In genomic region chr15:64763021-64763420, GRCh38 we compare ENCODE assay signal across 25 cellular contexts. TPM values are rescaled to one million over a fixed set of nuclear protein-coding genes. Genes with fewer than 3 reads are reported as not detected.
DNase-seq lines count a peak whose midpoint lies in the region; ATAC-seq and TF ChIP-seq lines count a peak whose summit lies in the region.
"Had no signal": no experiment of that assay in that cellular context is flagged by ENCODE, and none has a peak within 500 bp of the region (broad histone marks: within the 10 kb centered on the region; RNA-seq: fewer than 3 reads in every experiment).

No MANE protein-coding gene starts in this region.

- H3K4me3 Mint-ChIP-seq in WTC11 (no peak overlapping the region), neural crest cell (no peak overlapping the region)
- H3K4me3 Mint-ChIP-seq in activated T-helper 1 cell treated with anti-CD3 and anti-CD28 coated beads, Interleukin-12 subunit alpha, Interleukin-12 subunit beta, Interleukin-2, Interleukin-4 antibody, amounts not matched to agents 30 ng/mL and 10 ng/mL and 1 ng/mL, durations not matched to agents 14 hours and 24 hours and 36 hours = no peak overlapping the region
- H3K4me3 Mint-ChIP-seq: brain; CD8-positive, alpha-beta memory T cell; memory B cell; T-helper 2 cell treated with Interferon-gamma antibody and Interleukin-4, amounts not matched to agents 5 μg/mL and 100 μg/mL, for 36 hours had no signal

- POLR2A ChIA-PET in WTC11 (lab: Charles Lee) = interaction anchor here (0.6 to 1.4 kb wide), 4 partner anchors 45 to 141 kb away, joined by 3 to 7 read pairs (median 3); partner anchors contain the start of gene PIF1

- H3K27me3 ChIP-seq in gastroesophageal sphincter (no peaks in the 10 kb centered on the region), tibial artery (no peaks in the 10 kb centered on the region)

- no peak overlapping the region for H3K4me3 ChIP-seq in gastroesophageal sphincter
- no peak overlapping the region for H3K4me3 ChIP-seq in tibial artery
- H3K4me3 ChIP-seq: thoracic aorta had no signal

- intact Hi-C loops in tibial artery (cut with DNase I; ENCODE audit: low total_unique reads) = no loop called here
- intact Hi-C loops in activated T-helper 1 cell treated with anti-CD3 and anti-CD28 coated beads, Interleukin-12 subunit alpha, Interleukin-12 subunit beta, Interleukin-2, Interleukin-4 antibody, amounts not matched to agents 30 ng/mL and 10 ng/mL and 1 ng/mL, durations not matched to agents 14 hours and 24 hours and 36 hours (cut with micrococcal nuclease) = no loop called here

- TF ChIP-seq POLR2A in gastroesophageal sphincter (IDR thresholded peaks at IDR 0.05) = no peak

- H3K4me1 ChIP-seq in gastroesophageal sphincter = peaks cover 0 to 89% (median 0%) of the 10 kb centered on the region in 3 donors
- H3K4me1 ChIP-seq in tibial artery = peaks cover 0 to 84% (median 10%) of the 10 kb centered on the region in 4 donors

- WGBS in gastroesophageal sphincter (ENCODE audit: low coverage in 1 of 2), 2 donors = 41 to 70% methylated on average over 4 to 8 of the region's 8 CpGs

- peak overlapping the region; percentile 80 for H3K27ac Mint-ChIP-seq in WTC11
- peak overlapping the region; percentile 12 for H3K27ac Mint-ChIP-seq in neural crest cell (ENCODE audit: unreplicated experiment)
- no peak overlapping the region for H3K27ac Mint-ChIP-seq in activated T-helper 1 cell treated with anti-CD3 and anti-CD28 coated beads, Interleukin-12 subunit alpha, Interleukin-12 subunit beta, Interleukin-2, Interleukin-4 antibody, amounts not matched to agents 30 ng/mL and 10 ng/mL and 1 ng/mL, durations not matched to agents 14 hours and 24 hours and 36 hours
- H3K27ac Mint-ChIP-seq: activated T-helper 2 cell treated with anti-CD3 and anti-CD28 coated beads, Interferon-gamma antibody, Interleukin-2, Interleukin-4, amounts not matched to agents 10 μg/mL and 5 μg/mL and 100 μg/mL, durations not matched to agents 14 hours and 24 hours and 36 hours; brain; memory B cell; T-helper 2 cell treated with Interferon-gamma antibody and Interleukin-4, amounts not matched to agents 5 μg/mL and 100 μg/mL, for 36 hours had no signal

- H3K27ac ChIP-seq in gastroesophageal sphincter (peak overlapping the region; percentile 57 to 85 (median 82)), tibial artery (peak overlapping the region; percentile 89 to 96)
- H3K27ac ChIP-seq: thoracic aorta had no signal

- CTCF ChIA-PET in WTC11 (lab: Charles Lee) = interaction anchor here (0.5 to 6.3 kb wide), 4 partner anchors 13 to 47 kb away, joined by 4 to 50 read pairs (median 6); no protein-coding TSS in a partner anchor

- TF ChIP-seq EP300 in gastroesophageal sphincter (IDR thresholded peaks at IDR 0.05) = no peak

- TF ChIP-seq CTCF in WTC11 (IDR thresholded peaks at IDR 0.05) (no peak), gastroesophageal sphincter (IDR thresholded peaks at IDR 0.05) (no peak), neural crest cell (conservative IDR thresholded peaks at IDR 0.05) (no peak), tibial artery (IDR thresholded peaks at IDR 0.05) (no peak)

- no peaks in the 10 kb centered on the region for H3K9me3 Mint-ChIP-seq in WTC11
- H3K9me3 Mint-ChIP-seq in neural crest cell = no peaks in the 10 kb centered on the region
- no peaks in the 10 kb centered on the region for H3K9me3 Mint-ChIP-seq in activated T-helper 1 cell treated with anti-CD3 and anti-CD28 coated beads, Interleukin-12 subunit alpha, Interleukin-12 subunit beta, Interleukin-2, Interleukin-4 antibody, amounts not matched to agents 30 ng/mL and 10 ng/mL and 1 ng/mL, durations not matched to agents 14 hours and 24 hours and 36 hours
- H3K9me3 Mint-ChIP-seq: activated T-helper 2 cell treated with anti-CD3 and anti-CD28 coated beads, Interferon-gamma antibody, Interleukin-2, Interleukin-4, amounts not matched to agents 10 μg/mL and 5 μg/mL and 100 μg/mL, durations not matched to agents 14 hours and 24 hours and 36 hours; brain; CD8-positive, alpha-beta memory T cell; memory B cell; T-helper 2 cell treated with Interferon-gamma antibody and Interleukin-4, amounts not matched to agents 5 μg/mL and 100 μg/mL, for 36 hours had no signal

- DNase-seq in WTC11 (ENCODE audit: low spot score) = no peak
- no peak for DNase-seq in neural crest cell (ENCODE audit: low read depth, low spot score)
- peak in 1 of 2 donors; percentile 81 for DNase-seq in tibial artery
- no peak for DNase-seq in activated T-helper 1 cell treated with anti-CD3 and anti-CD28 coated beads, Interleukin-12 subunit alpha, Interleukin-12 subunit beta, Interleukin-2, Interleukin-4 antibody, amounts not matched to agents 30 ng/mL and 10 ng/mL and 1 ng/mL, durations not matched to agents 14 hours and 24 hours and 36 hours (ENCODE audit: low spot score)
- DNase-seq: activated CD4-positive, alpha-beta T cell treated with anti-CD3 and anti-CD28 coated beads for 4 hours; activated naive CD4-positive, alpha-beta T cell treated with anti-CD3 and anti-CD28 coated beads, Interleukin-2, amount 50 U/mL, for 16 hours; CD8-positive, alpha-beta memory T cell; DMS 273 treated with DMSO at 0.1 percent for 48 hours; EL; NCI-H1436; NCI-H2081 treated with DMSO at 0.1 percent for 48 hours; NCI-H345; nucleus accumbens; stimulated activated CD4-positive, alpha-beta T cell treated with anti-CD3 and anti-CD28 coated beads, Interleukin-2, amount 100 ng/mL, for 24 hours; stimulated activated naive CD8-positive, alpha-beta T cell treated with anti-CD3 and anti-CD28 coated beads, Interleukin-15, Interleukin-2, amounts not matched to agents 100 U/mL and 50 U/mL, for 24 hours had no signal

- H3K36me3 ChIP-seq in gastroesophageal sphincter = no peaks in the 10 kb centered on the region
- no peaks in the 10 kb centered on the region for H3K36me3 ChIP-seq in tibial artery
- H3K36me3 ChIP-seq: thoracic aorta had no signal

- H3K27me3 Mint-ChIP-seq in WTC11 (ENCODE audit: low read depth) = no peaks in the 10 kb centered on the region
- no peaks in the 10 kb centered on the region for H3K27me3 Mint-ChIP-seq in neural crest cell (ENCODE audit: low read depth)
- peaks cover 1% of the 10 kb centered on the region for H3K27me3 Mint-ChIP-seq in activated T-helper 1 cell treated with anti-CD3 and anti-CD28 coated beads, Interleukin-12 subunit alpha, Interleukin-12 subunit beta, Interleukin-2, Interleukin-4 antibody, amounts not matched to agents 30 ng/mL and 10 ng/mL and 1 ng/mL, durations not matched to agents 14 hours and 24 hours and 36 hours (ENCODE audit: insufficient read depth)
- H3K27me3 Mint-ChIP-seq: memory B cell had no signal

- ATAC-seq in WTC11 (no peak), gastroesophageal sphincter (peak; percentile 64), HG03039 (IDR thresholded peaks at IDR 0.05; ENCODE audit: unreplicated experiment) (no peak), GM19324 (IDR thresholded peaks at IDR 0.05; ENCODE audit: low FRiP score, unreplicated experiment) (no peak)
- ATAC-seq: stimulated activated naive CD8-positive, alpha-beta T cell treated with anti-CD3 and anti-CD28 coated beads, Interleukin-15, Interleukin-2, amounts not matched to agents 100 U/mL and 50 U/mL, for 24 hours had no signal

- H3K9me3 ChIP-seq in gastroesophageal sphincter (no peaks in the 10 kb centered on the region), tibial artery (no peaks in the 10 kb centered on the region)
- H3K9me3 ChIP-seq: thoracic aorta had no signal

- H3K36me3 Mint-ChIP-seq in WTC11 (peaks cover 8% of the 10 kb centered on the region; the same call in 1 of the 2 replicates), neural crest cell (ENCODE audit: low read depth) (no peaks in the 10 kb centered on the region)
- H3K36me3 Mint-ChIP-seq in activated T-helper 1 cell treated with anti-CD3 and anti-CD28 coated beads, Interleukin-12 subunit alpha, Interleukin-12 subunit beta, Interleukin-2, Interleukin-4 antibody, amounts not matched to agents 30 ng/mL and 10 ng/mL and 1 ng/mL, durations not matched to agents 14 hours and 24 hours and 36 hours (ENCODE audit: low read depth) = no peaks in the 10 kb centered on the region
- H3K36me3 Mint-ChIP-seq: brain; CD8-positive, alpha-beta memory T cell; memory B cell had no signal

- peaks cover 71% of the 10 kb centered on the region for H3K4me1 Mint-ChIP-seq in WTC11
- H3K4me1 Mint-ChIP-seq in neural crest cell = no peaks in the 10 kb centered on the region
- H3K4me1 Mint-ChIP-seq in activated T-helper 1 cell treated with anti-CD3 and anti-CD28 coated beads, Interleukin-12 subunit alpha, Interleukin-12 subunit beta, Interleukin-2, Interleukin-4 antibody, amounts not matched to agents 30 ng/mL and 10 ng/mL and 1 ng/mL, durations not matched to agents 14 hours and 24 hours and 36 hours (ENCODE audit: low read depth) = no peaks in the 10 kb centered on the region
- H3K4me1 Mint-ChIP-seq: brain had no signal

TF ChIP-seq in WTC11, 78 proteins besides CTCF, POLR2A, EP300 and RAD21:
- TF ChIP-seq CDX4 (CRISPR knock-in tag; IDR thresholded peaks at IDR 0.05; ENCODE audit: borderline replicate concordance) (no peak), TEAD4 (CRISPR knock-in tag; IDR thresholded peaks at IDR 0.05) (no peak), GABPB1 (CRISPR knock-in tag; IDR thresholded peaks at IDR 0.05) (no peak), FOXJ3 (CRISPR knock-in tag; IDR thresholded peaks at IDR 0.05; ENCODE audit: borderline replicate concordance) (no peak)

RNA-seq across cellular contexts. Expression of gene RBPMS2, which starts 12.4 kb away (rescaled TPM):
- total RNA-seq in WTC11 (2021) = 195 to 210 TPM (median 202 TPM) in 3 replicates
- total RNA-seq in gastroesophageal sphincter = 10 to 100 TPM; 14.6 to 47.8 (median 33.9) TPM
- 40.3 and 40.5 TPM in 2 replicates for total RNA-seq in neural crest cell
- total RNA-seq in activated T-helper 1 cell treated with anti-CD3 and anti-CD28 coated beads, Interleukin-12 subunit alpha, Interleukin-12 subunit beta, Interleukin-2, Interleukin-4 antibody, amounts not matched to agents 30 ng/mL and 10 ng/mL and 1 ng/mL, durations not matched to agents 14 hours and 24 hours and 36 hours = 0.10 TPM in 1 of 2 replicates, not detected in the other
- total RNA-seq: CD8-positive, alpha-beta memory T cell; LHCN-M2; myocyte had no signal

Comparison
In these comparisons a context has a peak if more than half of its experiments do, and no peak if none do; other contexts are left out.
1. RNA of gene RBPMS2, which starts 12.4 kb away (total RNA-seq): 195 to 210 TPM in WTC11, 14.6 to 47.8 TPM in gastroesophageal sphincter and 40.3 to 40.5 TPM in neural crest cell; 0.10 TPM in activated T-helper 1 cell treated with anti-CD3 and anti-CD28 coated beads, Interleukin-12 subunit alpha, Interleukin-12 subunit beta, Interleukin-2, Interleukin-4 antibody, amounts not matched to agents 30 ng/mL and 10 ng/mL and 1 ng/mL, durations not matched to agents 14 hours and 24 hours and 36 hours; every median in the first group is over 10 times any median in the second.